In the genomic region with DNA sequence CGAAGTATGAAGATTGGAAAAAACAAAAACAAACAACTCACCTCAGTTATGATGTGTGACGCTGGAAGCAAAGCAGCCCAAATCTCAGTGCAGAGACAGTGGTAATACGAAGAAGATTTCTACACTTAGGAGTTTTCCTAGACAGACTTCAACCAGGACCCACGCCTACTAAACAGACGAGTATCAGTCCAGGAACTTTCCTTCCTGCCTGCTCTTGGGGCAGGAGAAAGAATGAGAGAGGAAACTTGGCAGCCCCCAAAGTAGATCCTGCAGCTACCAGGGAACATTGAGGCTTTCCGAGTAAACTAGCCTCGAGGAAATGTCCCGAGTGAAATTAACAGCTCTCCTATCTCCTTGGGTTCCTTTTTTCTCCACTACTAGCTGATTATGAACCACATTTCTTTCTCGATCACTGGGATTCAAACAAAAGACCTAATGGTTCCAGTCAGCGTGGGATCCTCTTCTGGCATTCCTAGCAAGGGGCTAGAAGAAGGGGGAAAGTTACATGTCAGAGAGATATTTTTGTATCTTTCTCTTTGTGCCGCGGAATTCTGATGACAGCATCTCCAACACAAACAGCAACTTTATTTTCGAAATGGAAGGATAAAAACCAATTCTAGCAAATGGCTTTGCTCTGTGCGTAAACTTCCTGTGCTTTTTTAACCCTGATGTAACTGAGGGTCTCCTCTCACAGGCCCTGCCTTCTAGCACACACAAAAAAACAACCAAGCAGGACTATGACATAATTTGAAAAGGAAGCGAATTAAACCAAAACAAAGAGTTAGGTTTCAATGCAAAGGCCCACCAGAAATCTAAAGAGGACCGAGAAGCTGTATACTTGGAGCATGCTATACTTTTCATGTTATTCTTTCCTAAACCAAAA, we compare ENCODE assay signal across 9 cellular contexts. TPM values are rescaled to one million over a fixed set of nuclear protein-coding genes. Genes with fewer than 3 reads are reported as not detected.
A peak's percentile ranks its signal among the peaks of the same experiment; 100 is the strongest.
DNase-seq lines count a peak whose midpoint lies in the region; ATAC-seq and TF ChIP-seq lines count a peak whose summit lies in the region.
"Had no signal": no experiment of that assay in that cellular context is flagged by ENCODE, and none has a peak within 500 bp of the region (broad histone marks: within the 10 kb centered on the region; RNA-seq: fewer than 3 reads in every experiment).

No MANE protein-coding gene starts in this region.

- H3K27ac ChIP-seq in neuronal stem cell (replicated peaks; ENCODE audit: low read length), result no peak overlapping the region

- intact Hi-C loops in activated B cell treated with CpG ODN at 0.5 μM for 24 hours (cut with micrococcal nuclease), result no loop called here

- no CpG with 5 or more reads among the region's 16 CpGs for WGBS in neuronal stem cell (ENCODE audit: extremely low coverage in 2 of 2, insufficient read length in 2 of 2, insufficient replicate concordance in 1 of 2), 2 donors

- POLR2A ChIA-PET in BJ (lab: Charles Lee) (no interaction called here), activated B cell treated with CpG ODN at 0.5 μM for 24 hours (lab: Charles Lee) (no interaction called here)

- no peak overlapping the region for H2AK5ac ChIP-seq in neuronal stem cell (ENCODE audit: low read depth, low read length)

- H3K4me2 ChIP-seq in neuronal stem cell (ENCODE audit: insufficient read depth, low read length, poor library complexity, severe bottlenecking), result no peak overlapping the region

- peaks cover 2% of the 10 kb centered on the region; the same call in 1 of the 2 replicates for H3K27me3 ChIP-seq in BJ (ENCODE audit: control insufficient read depth, insufficient read depth, low read length)
- H3K27me3 ChIP-seq in neuronal stem cell (ENCODE audit: control insufficient read depth in 3 of 3, insufficient read depth in 3 of 3, low read depth in 1 of 3, low read length in 3 of 3), result no peaks in the 10 kb centered on the region

- CTCF ChIA-PET in BJ (lab: Yijun Ruan, JAX), result interaction anchor here (0.6 to 2.4 kb wide), 4 partner anchors 20 to 284 kb away, joined by 4 to 8 read pairs (median 6); a partner anchor contains a TSS
- CTCF ChIA-PET in activated B cell treated with CpG ODN at 0.5 μM for 24 hours (lab: Charles Lee), result interaction anchor here (1.4 kb wide), 1 partner anchor 12 kb away, joined by 3 read pairs; no protein-coding TSS in a partner anchor

- H2BK12ac ChIP-seq in neuronal stem cell (ENCODE audit: low read length), result no peak overlapping the region

- H3K23ac ChIP-seq in neuronal stem cell (ENCODE audit: low read depth, low read length, poor library complexity), result no peak overlapping the region

- ATAC-seq in activated B cell treated with CpG ODN at 0.5 μM for 24 hours (ENCODE audit: low read depth) (no peak), GM21786 (IDR thresholded peaks at IDR 0.05; ENCODE audit: unreplicated experiment) (no peak), HG02870 (IDR thresholded peaks at IDR 0.05; ENCODE audit: unreplicated experiment) (no peak)

- H4K8ac ChIP-seq in neuronal stem cell (ENCODE audit: low read depth, low read length), result no peak overlapping the region

- H4K91ac ChIP-seq in neuronal stem cell (ENCODE audit: low read depth, low read length, poor library complexity), result no peak overlapping the region

- H3K4me3 ChIP-seq in BJ (ENCODE audit: low read depth, low read length), result peak overlapping the region; percentile 7
- peak overlapping the region; percentile 31 for H3K4me3 ChIP-seq in fibroblast of villous mesenchyme (ENCODE audit: low read depth, low read length)
- H3K4me3 ChIP-seq in neuronal stem cell (ENCODE audit: low read length in 2 of 2), result no peak overlapping the region

- H3K27me3 Mint-ChIP-seq in activated B cell treated with CpG ODN at 0.5 μM for 24 hours, result no peaks in the 10 kb centered on the region

- H2BK15ac ChIP-seq in neuronal stem cell (ENCODE audit: low read length), result no peak overlapping the region

- no peaks in the 10 kb centered on the region for H3K9me3 ChIP-seq in neuronal stem cell (replicated peaks in 1 of 2; ENCODE audit: control insufficient read depth in 2 of 2, insufficient read depth in 1 of 2, low read depth in 1 of 2, low read length in 2 of 2)

- no peaks in the 10 kb centered on the region for H3K4me1 Mint-ChIP-seq in activated B cell treated with CpG ODN at 0.5 μM for 24 hours

- TF ChIP-seq CTCF in BJ (IDR thresholded peaks at IDR 0.05; ENCODE audit: insufficient read depth, low read depth, low read length) (no peak), activated B cell treated with CpG ODN at 0.5 μM for 24 hours (IDR thresholded peaks at IDR 0.05) (no peak), fibroblast of villous mesenchyme (IDR thresholded peaks at IDR 0.05; ENCODE audit: insufficient read depth, low read depth, low read length) (no peak)

- no peak overlapping the region for H2BK5ac ChIP-seq in neuronal stem cell (ENCODE audit: low read length)

- no peak overlapping the region for H3K18ac ChIP-seq in neuronal stem cell (ENCODE audit: low read length)

- no peaks in the 10 kb centered on the region for H3K36me3 ChIP-seq in BJ (ENCODE audit: control insufficient read depth, insufficient read depth, low read length)
- no peaks in the 10 kb centered on the region for H3K36me3 ChIP-seq in neuronal stem cell (replicated peaks in 1 of 2; ENCODE audit: control insufficient read depth in 2 of 2, insufficient read depth in 2 of 2, low read length in 2 of 2)

- peak overlapping the region; percentile 83 for H2AFZ ChIP-seq in neuronal stem cell (ENCODE audit: low read length)

- peaks cover 0 to 6% of the 10 kb centered on the region in 2 donors for H3K4me1 ChIP-seq in neuronal stem cell (ENCODE audit: control insufficient read depth in 2 of 2, insufficient read depth in 1 of 2, low read depth in 1 of 2, low read length in 2 of 2)

- peak overlapping the region; percentile 3 for H3K27ac Mint-ChIP-seq in activated B cell treated with CpG ODN at 0.5 μM for 24 hours

- peaks cover 3% of the 10 kb centered on the region for H3K9me3 Mint-ChIP-seq in activated B cell treated with CpG ODN at 0.5 μM for 24 hours

- no peak overlapping the region for H3K4ac ChIP-seq in neuronal stem cell (ENCODE audit: low read length)

- no peaks in the 10 kb centered on the region for H3K79me1 ChIP-seq in neuronal stem cell (ENCODE audit: low read depth, low read length)

- H3K14ac ChIP-seq in neuronal stem cell (ENCODE audit: low read length), result no peak overlapping the region

- no peak overlapping the region for H3K4me3 Mint-ChIP-seq in activated B cell treated with CpG ODN at 0.5 μM for 24 hours

- no peaks in the 10 kb centered on the region for H3K36me3 Mint-ChIP-seq in activated B cell treated with CpG ODN at 0.5 μM for 24 hours (ENCODE audit: low read depth)

- DNase-seq in BJ (ENCODE audit: low read depth) (no peak), activated B cell treated with CpG ODN at 0.5 μM for 24 hours (no peak), fibroblast of villous mesenchyme (ENCODE audit: low read depth) (peak; percentile 49), neuronal stem cell (ENCODE audit: low spot score) (no peak)
- DNase-seq in stimulated activated CD4-positive, alpha-beta T cell treated with anti-CD3 and anti-CD28 coated beads, Interleukin-2, amount 100 ng/mL, for 48 hours, result no peak
- no peak for DNase-seq in stimulated activated CD8-positive, alpha-beta memory T cell treated with anti-CD3 and anti-CD28 coated beads, Interleukin-4, amount 100 ng/mL, for 48 hours
- DNase-seq: NK-92 treated with Interleukin-12 subunit alpha and Interleukin-12 subunit beta, amount 100 ng/mL, for 24 hours had no signal

- no peak overlapping the region for H3K9ac ChIP-seq in neuronal stem cell (ENCODE audit: low read depth, low read length, poor library complexity)

- H2BK120ac ChIP-seq in neuronal stem cell (ENCODE audit: low read depth, low read length), result no peak overlapping the region

RNA-seq across cellular contexts. Expression of a gene that starts 53.2 kb away (rescaled TPM):
- polyA plus RNA-seq in BJ (2011; rRNA removed), result 9.0 and 9.7 TPM in 2 replicates
- 11.8 and 21.3 TPM in 2 replicates for polyA minus RNA-seq in BJ (2011; rRNA and poly(A)+ RNA removed)
- total RNA-seq in activated B cell treated with CpG ODN at 0.5 μM for 24 hours (72.1 and 76.6 TPM in 2 replicates), fibroblast of villous mesenchyme (30.3 and 38.4 TPM in 2 replicates)
- 6.3 TPM for polyA plus RNA-seq in neuronal stem cell (2013, experiment 1 of 2)
- polyA plus RNA-seq in neuronal stem cell (2013, experiment 2 of 2), result 6.2 TPM

Comparison
In these comparisons a context has a peak if more than half of its experiments do, and no peak if none do; other contexts are left out.
1. H3K4me3 ChIP-seq: peak in BJ (single experiment) and fibroblast of villous mesenchyme (single experiment); none in neuronal stem cell (0 of 2).